Comparison of ENCODE assay signal across 17 cellular contexts in the genomic region with DNA sequence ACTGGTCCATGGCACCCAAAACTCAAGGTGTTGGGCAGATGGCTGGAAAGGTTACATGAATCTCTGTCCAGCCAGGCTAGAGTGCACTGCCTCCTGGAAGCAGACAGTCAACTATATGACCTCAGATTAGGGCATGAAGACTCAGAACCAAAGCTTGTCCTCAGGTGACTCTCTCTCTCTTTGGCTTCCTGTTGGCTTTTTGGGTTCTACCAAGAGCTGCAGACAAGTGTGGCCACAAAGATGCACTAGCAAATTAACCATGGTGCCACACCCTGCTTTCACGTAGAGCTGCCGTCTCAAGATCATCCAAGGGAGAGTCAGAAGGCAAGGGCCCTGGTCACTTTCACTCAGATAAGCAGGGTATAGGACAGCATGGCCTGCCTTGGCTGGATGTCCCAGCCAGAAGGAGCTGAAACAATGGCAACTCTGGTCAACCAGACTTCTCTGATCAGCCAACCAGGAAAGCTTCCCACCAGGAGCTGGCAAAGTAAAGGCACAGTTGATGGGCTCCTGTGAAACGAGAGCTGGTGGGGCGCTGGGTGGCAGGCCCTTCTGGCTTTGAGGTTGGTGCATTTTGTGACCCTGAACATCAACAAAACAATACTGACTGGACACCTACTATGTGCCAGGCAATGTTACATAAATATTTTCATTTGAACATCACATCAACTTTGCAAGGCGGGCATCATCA. TPM values are rescaled to one million over a fixed set of nuclear protein-coding genes. Genes with fewer than 3 reads are reported as not detected.
DNase-seq lines count a peak whose midpoint lies in the region; ATAC-seq and TF ChIP-seq lines count a peak whose summit lies in the region.
"Had no signal": no experiment of that assay in that cellular context is flagged by ENCODE, and none has a peak within 500 bp of the region (broad histone marks: within the 10 kb centered on the region; RNA-seq: fewer than 3 reads in every experiment).

No MANE protein-coding gene starts in this region.

- CTCF ChIA-PET in activated CD4-positive, alpha-beta memory T cell treated with anti-CD3 and anti-CD28 coated beads, Interleukin-2, amount 10 ng/mL, durations not matched to agents 7 days and 5 days (lab: Charles Lee): interaction anchor here (0.7 to 1.3 kb wide), 5 partner anchors 23 to 140 kb away, joined by 3 to 4 read pairs (median 3); no protein-coding TSS in a partner anchor
- CTCF ChIA-PET in activated CD4-positive, alpha-beta memory T cell treated with anti-CD3 and anti-CD28 coated beads for 36 hours (lab: Charles Lee): interaction anchor here (0.5 to 1.2 kb wide), 3 partner anchors 15 to 194 kb away, joined by 3 read pairs; no protein-coding TSS in a partner anchor

- POLR2A ChIA-PET in activated CD4-positive, alpha-beta memory T cell treated with anti-CD3 and anti-CD28 coated beads, Interleukin-2, amount 10 ng/mL, durations not matched to agents 7 days and 5 days (lab: Charles Lee): interaction anchor here (1.0 to 1.4 kb wide), 3 partner anchors 22 to 58 kb away, joined by 3 to 7 read pairs (median 3); no protein-coding TSS in a partner anchor
- POLR2A ChIA-PET in activated CD4-positive, alpha-beta memory T cell treated with anti-CD3 and anti-CD28 coated beads for 36 hours (lab: Charles Lee): no interaction called here

- peaks cover 2% of the 10 kb centered on the region for H3K36me3 Mint-ChIP-seq in activated CD4-positive, alpha-beta memory T cell treated with anti-CD3 and anti-CD28 coated beads, Interleukin-2, amount 10 ng/mL, durations not matched to agents 7 days and 5 days (ENCODE audit: low read depth)
- H3K36me3 Mint-ChIP-seq in activated CD4-positive, alpha-beta memory T cell treated with anti-CD3 and anti-CD28 coated beads for 36 hours: no peaks in the 10 kb centered on the region
- no peaks in the 10 kb centered on the region for H3K36me3 Mint-ChIP-seq in neural crest cell (ENCODE audit: low read depth)
- H3K36me3 Mint-ChIP-seq in type B pancreatic cell: no peaks in the 10 kb centered on the region

- intact Hi-C loops in activated CD4-positive, alpha-beta memory T cell treated with anti-CD3 and anti-CD28 coated beads for 36 hours (cut with micrococcal nuclease): no loop called here

- H3K27me3 Mint-ChIP-seq in activated CD4-positive, alpha-beta memory T cell treated with anti-CD3 and anti-CD28 coated beads, Interleukin-2, amount 10 ng/mL, durations not matched to agents 7 days and 5 days: peaks cover 27% of the 10 kb centered on the region
- peaks cover 9% of the 10 kb centered on the region for H3K27me3 Mint-ChIP-seq in activated CD4-positive, alpha-beta memory T cell treated with anti-CD3 and anti-CD28 coated beads for 36 hours
- H3K27me3 Mint-ChIP-seq in neural crest cell (ENCODE audit: low read depth): no peaks in the 10 kb centered on the region
- H3K27me3 Mint-ChIP-seq in type B pancreatic cell: no peaks in the 10 kb centered on the region

- TF ChIP-seq CTCF in neural crest cell (conservative IDR thresholded peaks at IDR 0.05) (no peak), type B pancreatic cell (conservative IDR thresholded peaks at IDR 0.05) (no peak)

- peak; percentile 25 for DNase-seq in activated CD4-positive, alpha-beta memory T cell treated with anti-CD3 and anti-CD28 coated beads, Interleukin-2, amount 10 ng/mL, durations not matched to agents 7 days and 5 days
- no peak for DNase-seq in activated CD4-positive, alpha-beta memory T cell treated with anti-CD3 and anti-CD28 coated beads for 36 hours
- no peak for DNase-seq in neural crest cell (ENCODE audit: low read depth, low spot score)
- no peak for DNase-seq in type B pancreatic cell (ENCODE audit: extremely low spot score, unreplicated experiment)
- DNase-seq: C1 segment of cervical spinal cord, KG1, NCI-H1048, NCI-H1694, NCI-H446, PC-3 had no signal

- ATAC-seq in HG02678 (IDR thresholded peaks at IDR 0.05; ENCODE audit: unreplicated experiment) (no peak), HG03196 (IDR thresholded peaks at IDR 0.05; ENCODE audit: unreplicated experiment) (no peak)
- ATAC-seq: HCT116, PC-3 had no signal

- H3K27ac ChIP-seq in cingulate gyrus (ENCODE audit: low read depth, low read length) (peak overlapping the region; percentile 32), temporal lobe (ENCODE audit: low read depth, low read length) (peak overlapping the region; percentile 19)
- H3K27ac ChIP-seq: 22Rv1, HL-60 had no signal

- H3K4me3 Mint-ChIP-seq in activated CD4-positive, alpha-beta memory T cell treated with anti-CD3 and anti-CD28 coated beads, Interleukin-2, amount 10 ng/mL, durations not matched to agents 7 days and 5 days: no peak overlapping the region
- H3K4me3 Mint-ChIP-seq in activated CD4-positive, alpha-beta memory T cell treated with anti-CD3 and anti-CD28 coated beads for 36 hours: no peak overlapping the region
- H3K4me3 Mint-ChIP-seq in neural crest cell: peak overlapping the region; percentile 52
- no peak overlapping the region for H3K4me3 Mint-ChIP-seq in type B pancreatic cell

- H3K27ac Mint-ChIP-seq in activated CD4-positive, alpha-beta memory T cell treated with anti-CD3 and anti-CD28 coated beads, Interleukin-2, amount 10 ng/mL, durations not matched to agents 7 days and 5 days: no peak overlapping the region
- no peak overlapping the region for H3K27ac Mint-ChIP-seq in activated CD4-positive, alpha-beta memory T cell treated with anti-CD3 and anti-CD28 coated beads for 36 hours
- H3K27ac Mint-ChIP-seq in neural crest cell (ENCODE audit: unreplicated experiment) (peak overlapping the region; percentile 47), type B pancreatic cell (no peak overlapping the region)

- peaks cover 17% of the 10 kb centered on the region for H3K4me1 Mint-ChIP-seq in activated CD4-positive, alpha-beta memory T cell treated with anti-CD3 and anti-CD28 coated beads, Interleukin-2, amount 10 ng/mL, durations not matched to agents 7 days and 5 days
- H3K4me1 Mint-ChIP-seq in activated CD4-positive, alpha-beta memory T cell treated with anti-CD3 and anti-CD28 coated beads for 36 hours (ENCODE audit: low read depth): peaks cover 2% of the 10 kb centered on the region
- H3K4me1 Mint-ChIP-seq in neural crest cell (peaks cover 85% of the 10 kb centered on the region), type B pancreatic cell (ENCODE audit: unreplicated experiment) (peaks cover 59% of the 10 kb centered on the region)

- no peaks in the 10 kb centered on the region for H3K9me3 Mint-ChIP-seq in activated CD4-positive, alpha-beta memory T cell treated with anti-CD3 and anti-CD28 coated beads, Interleukin-2, amount 10 ng/mL, durations not matched to agents 7 days and 5 days
- no peaks in the 10 kb centered on the region for H3K9me3 Mint-ChIP-seq in activated CD4-positive, alpha-beta memory T cell treated with anti-CD3 and anti-CD28 coated beads for 36 hours
- H3K9me3 Mint-ChIP-seq in neural crest cell (no peaks in the 10 kb centered on the region), type B pancreatic cell (no peaks in the 10 kb centered on the region)

RNA-seq across cellular contexts. Expression of a gene that starts 31.9 kb away (rescaled TPM):
- under 1 TPM in 1 of 2 experiments, not detected in 1; 0.25 TPM for total RNA-seq in activated CD4-positive, alpha-beta memory T cell treated with anti-CD3 and anti-CD28 coated beads, Interleukin-2, amount 10 ng/mL, durations not matched to agents 7 days and 5 days
- total RNA-seq in activated CD4-positive, alpha-beta memory T cell treated with anti-CD3 and anti-CD28 coated beads for 36 hours: under 1 TPM; 0.29 to 0.36 TPM
- total RNA-seq in neural crest cell (73.7 and 86.9 TPM in 2 replicates), temporal lobe (9.1 TPM), type B pancreatic cell (ENCODE audit: low replicate concordance) (29.8 and 31.3 TPM in 2 replicates)
